20 cellular contexts compared by ENCODE assay signal in the genomic region with DNA sequence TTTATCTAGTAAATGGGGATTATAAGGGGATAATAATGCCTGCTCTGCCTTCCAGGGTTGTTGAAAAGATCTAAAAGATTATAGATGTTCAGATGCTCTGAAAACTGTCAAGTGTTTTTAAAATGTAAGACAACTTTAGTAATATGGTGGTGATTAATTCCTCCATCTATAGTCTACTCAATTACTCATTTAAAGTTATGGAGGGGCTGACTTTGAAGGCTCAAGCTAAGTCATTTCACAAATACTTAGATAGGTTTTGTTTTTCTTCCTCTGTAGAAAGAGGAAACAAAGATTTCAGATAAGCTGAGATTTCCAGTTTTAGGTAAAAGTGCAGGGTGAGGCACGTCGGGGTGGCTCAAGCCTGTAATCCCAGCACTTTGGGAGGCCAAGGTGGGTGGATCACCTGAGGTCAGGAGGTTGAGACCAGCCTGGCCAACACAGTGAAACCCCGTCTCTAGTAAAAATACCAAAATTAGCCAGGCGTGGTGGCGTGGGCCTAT. TPM values are rescaled to one million over a fixed set of nuclear protein-coding genes. Genes with fewer than 3 reads are reported as not detected.
DNase-seq lines count a peak whose midpoint lies in the region; TF ChIP-seq lines count a peak whose summit lies in the region.
"Had no signal": no experiment of that assay in that cellular context is flagged by ENCODE, and none has a peak within 500 bp of the region (broad histone marks: within the 10 kb centered on the region; RNA-seq: fewer than 3 reads in every experiment).

No MANE protein-coding gene starts in this region.

- no peak overlapping the region for H2BK120ac ChIP-seq in H9 (ENCODE audit: low read depth, low read length, poor library complexity, severe bottlenecking)

- H3K9me3 Mint-ChIP-seq in Caco-2 (ENCODE audit: unreplicated experiment) (no peaks in the 10 kb centered on the region), H9 (no peaks in the 10 kb centered on the region), neural progenitor cell (no peaks in the 10 kb centered on the region), Calu3 (ENCODE audit: low read depth, unreplicated experiment) (no peaks in the 10 kb centered on the region)
- H3K9me3 Mint-ChIP-seq: IgD-negative memory B cell had no signal

- intact Hi-C loops in Caco-2 (cut with micrococcal nuclease; ENCODE audit: unreplicated experiment), result no loop called here
- intact Hi-C loops in Calu3 (cut with micrococcal nuclease; ENCODE audit: unreplicated experiment), result no loop called here

- H3K4me3 Mint-ChIP-seq in Caco-2 (ENCODE audit: unreplicated experiment) (no peak overlapping the region), H9 (no peak overlapping the region), neural progenitor cell (peak overlapping the region; percentile 36), Calu3 (ENCODE audit: low read depth, unreplicated experiment) (no peak overlapping the region)
- H3K4me3 Mint-ChIP-seq: IgD-negative memory B cell had no signal

- H2BK15ac ChIP-seq in H9 (ENCODE audit: low read depth, low read length), result no peak overlapping the region

- no peaks in the 10 kb centered on the region for H3K27me3 Mint-ChIP-seq in Caco-2 (ENCODE audit: insufficient read depth, unreplicated experiment)
- H3K27me3 Mint-ChIP-seq in H9 (ENCODE audit: low read depth), result no peaks in the 10 kb centered on the region
- H3K27me3 Mint-ChIP-seq in neural progenitor cell (ENCODE audit: insufficient read depth, low read depth), result peaks cover 6% of the 10 kb centered on the region
- no peaks in the 10 kb centered on the region for H3K27me3 Mint-ChIP-seq in Calu3 (ENCODE audit: unreplicated experiment)
- H3K27me3 Mint-ChIP-seq: IgD-negative memory B cell had no signal

- TF ChIP-seq CTCF in Caco-2 (IDR thresholded peaks at IDR 0.05; ENCODE audit: insufficient read depth in 1 of 2, low read depth in 1 of 2, low read length in 1 of 2, severe bottlenecking in 1 of 2, unreplicated experiment in 1 of 2) (no peak), H9 (conservative IDR thresholded peaks at IDR 0.05) (no peak), WERI-Rb-1 (IDR thresholded peaks at IDR 0.05; ENCODE audit: low read depth, low read length) (no peak), neural progenitor cell (IDR thresholded peaks at IDR 0.05) (no peak), Calu3 (IDR thresholded peaks at IDR 0.05; ENCODE audit: unreplicated experiment) (no peak)

- no peak overlapping the region for H4K91ac ChIP-seq in H9 (ENCODE audit: insufficient read length, low read depth, low read length)

- H3K4me1 Mint-ChIP-seq in Caco-2 (ENCODE audit: low read depth, unreplicated experiment) (peaks cover 11% of the 10 kb centered on the region), H9 (peaks cover 18 to 32% of the 10 kb centered on the region in 2 experiments), neural progenitor cell (peaks cover 25% of the 10 kb centered on the region), Calu3 (ENCODE audit: low read depth, unreplicated experiment) (no peaks in the 10 kb centered on the region)

- H3K36me3 Mint-ChIP-seq in Caco-2 (ENCODE audit: insufficient read depth, unreplicated experiment) (peaks cover 42% of the 10 kb centered on the region), H9 (ENCODE audit: insufficient read depth in 1 of 3, low read depth in 3 of 3) (peaks cover 30 to 51% (median 46%) of the 10 kb centered on the region in 3 experiments), neural progenitor cell (peaks cover 2% of the 10 kb centered on the region), Calu3 (ENCODE audit: insufficient read depth, unreplicated experiment) (no peaks in the 10 kb centered on the region)
- H3K36me3 Mint-ChIP-seq: IgD-negative memory B cell had no signal

- H3K4me1 ChIP-seq in Caco-2, result peaks cover 18% of the 10 kb centered on the region
- H3K4me1 ChIP-seq in H9 (ENCODE audit: insufficient read depth, low read length), result peaks cover 3% of the 10 kb centered on the region
- peaks cover 4% of the 10 kb centered on the region for H3K4me1 ChIP-seq in neural progenitor cell

- H3K18ac ChIP-seq in H9 (ENCODE audit: insufficient read length, low read depth, low read length), result no peak overlapping the region

- no peaks in the 10 kb centered on the region for H4K20me1 ChIP-seq in H9 (ENCODE audit: control insufficient read depth, insufficient read depth, insufficient read length)
- no peaks in the 10 kb centered on the region for H4K20me1 ChIP-seq in neural progenitor cell (ENCODE audit: low read depth)
- H4K20me1 ChIP-seq: BLaER1 treated with 17β-estradiol and CSF1 and Interleukin-3, amounts not matched to agents 10 nM and 100 nM had no signal

- CTCF ChIA-PET in Caco-2 (lab: Charles Lee) (interaction anchor here (0.6 to 0.9 kb wide), 2 partner anchors 51 to 351 kb away, joined by 4 to 5 read pairs; a partner anchor contains a TSS), Calu3 (lab: Charles Lee) (interaction anchor here (0.6 to 1.1 kb wide), 2 partner anchors 13 to 64 kb away, joined by 3 to 6 read pairs; no protein-coding TSS in a partner anchor)

- no peak overlapping the region for H2BK5ac ChIP-seq in H9 (ENCODE audit: insufficient read length, low read length)

- H3K27ac Mint-ChIP-seq in Caco-2 (ENCODE audit: unreplicated experiment) (peak overlapping the region; percentile 53), H9 (peak overlapping the region in 2 of 3 experiments; percentile 32 to 61; a peak in 2 of 7 replicates), neural progenitor cell (no peak overlapping the region), Calu3 (ENCODE audit: unreplicated experiment) (no peak overlapping the region)
- H3K27ac Mint-ChIP-seq: IgD-negative memory B cell had no signal

- no peak overlapping the region for H3K4me2 ChIP-seq in H9 (ENCODE audit: insufficient read depth, insufficient read length, low read length)
- H3K4me2 ChIP-seq in neural progenitor cell, result no peak overlapping the region

- H2BK12ac ChIP-seq in H9 (ENCODE audit: insufficient read length, low read depth, low read length), result no peak overlapping the region

- H3K79me2 ChIP-seq in H9 (ENCODE audit: insufficient read depth, low read length) (no peaks in the 10 kb centered on the region), neural progenitor cell (ENCODE audit: low read depth) (no peaks in the 10 kb centered on the region)

- no TSS peak for BruUV-seq in Caco-2 (replicated peaks; lab: Mats Ljungman, UMichigan)
- no TSS peak for BruUV-seq in Calu3 (replicated peaks; lab: Mats Ljungman, UMichigan)

- no peak overlapping the region for H3K14ac ChIP-seq in H9 (ENCODE audit: insufficient read depth, low read length)

- no peak overlapping the region for H3K56ac ChIP-seq in H9 (ENCODE audit: insufficient read length, low read depth, low read length)

- H3K27me3 ChIP-seq in Caco-2 (replicated peaks; ENCODE audit: control insufficient read depth, insufficient read depth, low read length) (no peaks in the 10 kb centered on the region), H9 (ENCODE audit: insufficient read depth, low read length) (no peaks in the 10 kb centered on the region), WERI-Rb-1 (ENCODE audit: insufficient read depth, low read depth, severe bottlenecking) (no peaks in the 10 kb centered on the region), neural progenitor cell (no peaks in the 10 kb centered on the region)
- H3K27me3 ChIP-seq: BLaER1 treated with 17β-estradiol and CSF1 and Interleukin-3, amounts not matched to agents 10 nM and 100 nM; MG63 had no signal

- H3K9ac ChIP-seq in H9 (ENCODE audit: extremely low read depth, insufficient read length, low read length) (no peak overlapping the region), neural progenitor cell (no peak overlapping the region)
- H3K9ac ChIP-seq: BLaER1 treated with 17β-estradiol and CSF1 and Interleukin-3, amounts not matched to agents 10 nM and 100 nM had no signal

- H3K4me3 ChIP-seq in Caco-2 (ENCODE audit: low read depth, low read length) (no peak overlapping the region), WERI-Rb-1 (ENCODE audit: low read depth, low read length) (no peak overlapping the region), neural progenitor cell (no peak overlapping the region)
- H3K4me3 ChIP-seq: BLaER1 treated with 17β-estradiol and CSF1 and Interleukin-3, amounts not matched to agents 10 nM and 100 nM; HAP-1; MG63 had no signal

- H3K23ac ChIP-seq in H9 (ENCODE audit: insufficient read length, low read depth, low read length), result no peak overlapping the region

- peaks cover 4% of the 10 kb centered on the region for H3F3A ChIP-seq in neural progenitor cell (ENCODE audit: low read depth)

- no peak overlapping the region for H2AFZ ChIP-seq in H9 (ENCODE audit: low read length)
- no peak overlapping the region for H2AFZ ChIP-seq in neural progenitor cell (replicated peaks)

- H2BK20ac ChIP-seq in H9 (ENCODE audit: low read depth, low read length, poor library complexity, severe bottlenecking), result no peak overlapping the region

- POLR2A ChIA-PET in Caco-2 (lab: Charles Lee), result interaction anchor here (0.5 kb wide), 1 partner anchor 134 kb away, joined by 5 read pairs; a partner anchor contains a TSS

- no peaks in the 10 kb centered on the region for H3K9me3 ChIP-seq in Caco-2
- H3K9me3 ChIP-seq in H9 (ENCODE audit: control insufficient read depth, low read depth, low read length), result no peaks in the 10 kb centered on the region
- H3K9me3 ChIP-seq in WERI-Rb-1 (ENCODE audit: severe bottlenecking), result no peaks in the 10 kb centered on the region
- no peaks in the 10 kb centered on the region for H3K9me3 ChIP-seq in neural progenitor cell (ENCODE audit: low read depth)
- H3K9me3 ChIP-seq: BLaER1 treated with 17β-estradiol and CSF1 and Interleukin-3, amounts not matched to agents 10 nM and 100 nM; HAP-1; MG63 had no signal

- H3K27ac ChIP-seq in H9 (ENCODE audit: insufficient read length, low read depth, low read length) (no peak overlapping the region), WERI-Rb-1 (no peak overlapping the region), neural progenitor cell (no peak overlapping the region)
- H3K27ac ChIP-seq: BLaER1 treated with 17β-estradiol and CSF1 and Interleukin-3, amounts not matched to agents 10 nM and 100 nM; HL-60 had no signal

- H3K79me1 ChIP-seq in H9 (ENCODE audit: insufficient read depth, low read depth, low read length, poor library complexity, severe bottlenecking), result peaks cover 5% of the 10 kb centered on the region

- no peak overlapping the region for H3T11ph ChIP-seq in H9 (ENCODE audit: low read length)

- H4K8ac ChIP-seq in H9 (replicated peaks; ENCODE audit: insufficient read length, low read depth, low read length), result no peak overlapping the region

- H3K4ac ChIP-seq in H9 (ENCODE audit: low read depth, low read length), result no peak overlapping the region

- no peak for DNase-seq in Caco-2
- DNase-seq in H9, result no peak
- DNase-seq in WERI-Rb-1, result peak; percentile 31
- no peak for DNase-seq in neural progenitor cell (ENCODE audit: low spot score)
- DNase-seq in islet precursor cell, result no peak
- no peak for DNase-seq in Calu3
- DNase-seq in nucleus accumbens (lab: John Stamatoyannopoulos, UW), result no peak
- DNase-seq: DMS 273 treated with DMSO at 0.1 percent for 48 hours, DND-41, Kasumi-1, MG63, NCI-H1092 treated with DMSO at 0.1 percent for 48 hours, NCI-H1694, NCI-H2081 treated with DMSO at 0.1 percent for 48 hours, NCI-H748 treated with DMSO at 0.1 percent for 48 hours, SW 1271 had no signal

- H3K36me3 ChIP-seq in Caco-2 (ENCODE audit: control insufficient read depth, insufficient read depth, low read length) (no peaks in the 10 kb centered on the region), WERI-Rb-1 (no peaks in the 10 kb centered on the region), neural progenitor cell (no peaks in the 10 kb centered on the region)
- H3K36me3 ChIP-seq: BLaER1 treated with 17β-estradiol and CSF1 and Interleukin-3, amounts not matched to agents 10 nM and 100 nM; MG63 had no signal

- no peaks in the 10 kb centered on the region for H3K23me2 ChIP-seq in H9 (ENCODE audit: insufficient read length, low read depth, low read length, poor library complexity, severe bottlenecking)

- H4K5ac ChIP-seq in H9 (ENCODE audit: insufficient read length, low read depth, low read length), result no peak overlapping the region

- no CpG with 5 or more reads among the region's 5 CpGs for WGBS in H9 (ENCODE audit: extremely low coverage, insufficient read length, low lambda C conversion rate)

- H2AK5ac ChIP-seq in H9 (ENCODE audit: insufficient read length, low read length), result no peak overlapping the region

RNA-seq across cellular contexts. Expression of a gene that starts 50.5 kb away (rescaled TPM):
- 43.8 and 48.3 TPM in 2 replicates for total RNA-seq in Caco-2 (2022)
- total RNA-seq in H9 (2021), result 46.7 and 47.5 TPM in 2 replicates
- total RNA-seq in neural progenitor cell (ENCODE audit: low replicate concordance), result 9.1 and 18.9 TPM in 2 replicates
- 18.6 and 19.1 TPM in 2 replicates for total RNA-seq in Calu3 (2022)

Comparison
In these comparisons a context has a peak if more than half of its experiments do, and no peak if none do; other contexts are left out.
1. H3K27ac Mint-ChIP-seq: peak in Caco-2 (single experiment) and H9 (2 of 3); none in neural progenitor cell (single experiment) and Calu3 (single experiment).